ENCODE assay signal across 1 cellular context in genomic region chr3:14145670-14146380, GRCh38.
TF ChIP-seq lines count a peak whose summit lies in the region.

No MANE protein-coding gene starts in this region.

TF ChIP-seq in IMR-90, 13 proteins besides CTCF, POLR2A, EP300 and RAD21 (continued from another document):
- TF ChIP-seq, protein P1, sequence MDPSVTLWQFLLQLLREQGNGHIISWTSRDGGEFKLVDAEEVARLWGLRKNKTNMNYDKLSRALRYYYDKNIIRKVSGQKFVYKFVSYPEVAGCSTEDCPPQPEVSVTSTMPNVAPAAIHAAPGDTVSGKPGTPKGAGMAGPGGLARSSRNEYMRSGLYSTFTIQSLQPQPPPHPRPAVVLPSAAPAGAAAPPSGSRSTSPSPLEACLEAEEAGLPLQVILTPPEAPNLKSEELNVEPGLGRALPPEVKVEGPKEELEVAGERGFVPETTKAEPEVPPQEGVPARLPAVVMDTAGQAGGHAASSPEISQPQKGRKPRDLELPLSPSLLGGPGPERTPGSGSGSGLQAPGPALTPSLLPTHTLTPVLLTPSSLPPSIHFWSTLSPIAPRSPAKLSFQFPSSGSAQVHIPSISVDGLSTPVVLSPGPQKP (IDR thresholded peaks at IDR 0.05; ENCODE audit: borderline replicate concordance, low read depth, low read length) = no peak
- TF ChIP-seq SMC3 (IDR thresholded peaks at IDR 0.05; ENCODE audit: low read depth, low read length) (no peak), MAZ (IDR thresholded peaks at IDR 0.05; ENCODE audit: borderline replicate concordance, low read depth, low read length) (no peak), MAFK (IDR thresholded peaks at IDR 0.05; ENCODE audit: low read depth, low read length) (no peak), RFX5 (IDR thresholded peaks at IDR 0.05; ENCODE audit: low read depth, low read length) (no peak)
- TF ChIP-seq, protein P2, sequence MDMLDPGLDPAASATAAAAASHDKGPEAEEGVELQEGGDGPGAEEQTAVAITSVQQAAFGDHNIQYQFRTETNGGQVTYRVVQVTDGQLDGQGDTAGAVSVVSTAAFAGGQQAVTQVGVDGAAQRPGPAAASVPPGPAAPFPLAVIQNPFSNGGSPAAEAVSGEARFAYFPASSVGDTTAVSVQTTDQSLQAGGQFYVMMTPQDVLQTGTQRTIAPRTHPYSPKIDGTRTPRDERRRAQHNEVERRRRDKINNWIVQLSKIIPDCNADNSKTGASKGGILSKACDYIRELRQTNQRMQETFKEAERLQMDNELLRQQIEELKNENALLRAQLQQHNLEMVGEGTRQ (IDR thresholded peaks at IDR 0.05; ENCODE audit: low read depth, low read length) = no peak
